ENCODE assay signal across 23 cellular contexts in the genomic region with DNA sequence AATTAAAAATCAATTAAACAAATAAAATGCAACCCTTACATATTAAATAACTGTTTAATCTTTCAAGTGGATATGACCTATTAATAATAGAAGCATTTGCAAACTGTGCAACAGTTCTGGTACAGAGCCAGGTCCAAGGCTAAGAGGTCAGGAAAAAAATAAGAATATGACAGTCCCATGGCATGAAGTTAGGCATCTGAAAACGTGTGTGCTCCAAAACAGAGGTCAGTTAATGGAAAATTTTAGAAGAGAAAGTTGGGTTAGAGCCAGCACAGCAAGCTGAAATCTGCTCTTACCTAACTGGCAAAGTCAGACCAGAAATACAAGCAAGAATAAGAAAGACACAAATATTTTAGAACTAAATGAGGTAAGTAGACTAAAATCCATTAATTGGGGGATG.
DNase-seq lines count a peak whose midpoint lies in the region; ATAC-seq and TF ChIP-seq lines count a peak whose summit lies in the region.
"Had no signal": no experiment of that assay in that cellular context is flagged by ENCODE, and none has a peak within 500 bp of the region (broad histone marks: within the 10 kb centered on the region; RNA-seq: fewer than 3 reads in every experiment).

No MANE protein-coding gene starts in this region.

- no peaks in the 10 kb centered on the region for H3K36me3 ChIP-seq in right atrium auricular region
- H3K36me3 ChIP-seq in heart right ventricle: no peaks in the 10 kb centered on the region
- H3K36me3 ChIP-seq: BE2C had no signal

- H3K27me3 ChIP-seq in right atrium auricular region (no peaks in the 10 kb centered on the region), heart right ventricle (no peaks in the 10 kb centered on the region)
- H3K27me3 ChIP-seq: BE2C had no signal

- H3K9me3 ChIP-seq in right atrium auricular region (no peaks in the 10 kb centered on the region), heart right ventricle (no peaks in the 10 kb centered on the region)
- H3K9me3 ChIP-seq: A549, BE2C had no signal

- H3K4me3 ChIP-seq in right atrium auricular region (no peak overlapping the region), heart right ventricle (peak overlapping the region in 6 of 10 donors; percentile 12 to 33 (median 28))
- H3K4me3 ChIP-seq: A549, GM23248 had no signal

- 2 to 3% methylated on average over 1 of the region's 1 CpG for WGBS in heart right ventricle, 2 donors

- no peak for DNase-seq in Right ventricle myocardium superior
- DNase-seq in right atrium auricular region (ENCODE audit: low spot score): no peak
- DNase-seq in heart right ventricle: peak in 1 of 2 donors; percentile 25
- peak; percentile 61 for DNase-seq in myocyte (ENCODE audit: low read depth)
- no peak for DNase-seq in stimulated activated naive CD4-positive, alpha-beta T cell treated with Interleukin-2 at 50 U/mL for 16 hours (lab: John Stamatoyannopoulos, UW)
- DNase-seq in occipital lobe (lab: John Stamatoyannopoulos, UW): no peak
- DNase-seq: BE2C, DMS53, GM23248, H9, KBM-7, MM.1S, NCI-H1048, NCI-H1436 treated with DMSO at 0.1 percent for 48 hours, NCI-H2029, NCI-H345, NCI-H524, NCI-H774, OCI-M1 had no signal

- ATAC-seq in Right ventricle myocardium superior (ENCODE audit: poor library complexity) (peak; percentile 80), heart right ventricle (peak; percentile 34 to 89 (median 69)), GM21717 (IDR thresholded peaks at IDR 0.05; ENCODE audit: unreplicated experiment) (no peak)
- ATAC-seq: A549, SK-N-SH treated with all-trans-retinoic acid at 6 μM for 48 hours had no signal

- H3K4me1 ChIP-seq in right atrium auricular region (peaks cover 0 to 7% of the 10 kb centered on the region in 2 donors), heart right ventricle (peaks cover 0 to 18% (median 0%) of the 10 kb centered on the region in 9 donors)
- H3K4me1 ChIP-seq: A549 had no signal

- H3K27ac ChIP-seq in right atrium auricular region: peak overlapping the region in 1 of 2 donors; percentile 3
- H3K27ac ChIP-seq in heart right ventricle: peak overlapping the region in 7 of 10 donors; percentile 12 to 73 (median 64)
- H3K27ac ChIP-seq: A549, GM23248, RWPE1 had no signal

- intact Hi-C loops in Right ventricle myocardium superior (cut with DNase I): no loop called here
- intact Hi-C loops in heart right ventricle (cut with DNase I): loop anchor here in 1 of 10 donors (10.0 kb wide), 1 partner anchor 50 kb away; no protein-coding TSS in a partner anchor

- TF ChIP-seq CTCF in right atrium auricular region (IDR thresholded peaks at IDR 0.05) (no peak), heart right ventricle (IDR thresholded peaks at IDR 0.05) (no peak)

Comparison
In these comparisons a context has a peak if more than half of its experiments do, and no peak if none do; other contexts are left out.
1. H3K4me3 ChIP-seq: peak in heart right ventricle (6 of 10); none in right atrium auricular region (0 of 2).